32 cellular contexts compared by ENCODE assay signal in genomic region chr14:70741482-70741881, GRCh38.
"Had no signal": no experiment of that assay in that cellular context is flagged by ENCODE, and none has a peak within 500 bp of the region (broad histone marks: within the 10 kb centered on the region; RNA-seq: fewer than 3 reads in every experiment).

No MANE protein-coding gene starts in this region.

- H3K9me3 ChIP-seq: left lung, lower lobe of right lung, neutrophil, right atrium auricular region, right lobe of liver, stomach, testis, tibial artery, upper lobe of right lung, vagina had no signal

- H3K27ac ChIP-seq: left lung, lower lobe of right lung, neural progenitor cell, neutrophil, parathyroid adenoma, right atrium auricular region, right lobe of liver, stomach, testis, tibial artery, upper lobe of right lung, vagina had no signal

- H3K9me3 Mint-ChIP-seq: immature natural killer cell; mesothelial cell of epicardium; naive B cell; natural killer cell; nephron progenitor cell; neural progenitor cell; stimulated activated memory B cell treated with anti-CD40 and anti-IgM and Interleukin-4, amounts not matched to agents 10 μg/mL and 1 μg/mL and 100 μg/mL, for 72 hours had no signal

- H3K4me3 ChIP-seq: left lung, lower lobe of right lung, neural progenitor cell, right atrium auricular region, right lobe of liver, smooth muscle cell, stomach, testis, tibial artery, upper lobe of right lung, vagina had no signal

- H3K4me3 Mint-ChIP-seq: immature natural killer cell; mesothelial cell of epicardium; naive B cell; natural killer cell; nephron progenitor cell; neural progenitor cell; stimulated activated memory B cell treated with anti-CD40 and anti-IgM and Interleukin-4, amounts not matched to agents 10 μg/mL and 1 μg/mL and 100 μg/mL, for 72 hours had no signal

- H3K27me3 Mint-ChIP-seq: naive B cell; progenitor cell of endocrine pancreas; stimulated activated memory B cell treated with anti-CD40 and anti-IgM and Interleukin-4, amounts not matched to agents 10 μg/mL and 1 μg/mL and 100 μg/mL, for 72 hours had no signal

- H3K36me3 Mint-ChIP-seq: natural killer cell had no signal

- ATAC-seq: left colon; left lung; lower lobe of right lung; natural killer cell; right lobe of liver; stimulated activated memory B cell treated with anti-CD40 and anti-IgM and Interleukin-4, amounts not matched to agents 10 μg/mL and 1 μg/mL and 100 μg/mL, for 72 hours; stimulated activated naive CD8-positive, alpha-beta T cell treated with anti-CD3 and anti-CD28 coated beads, Interleukin-15, Interleukin-2, amounts not matched to agents 100 U/mL and 50 U/mL, for 24 hours; upper lobe of right lung had no signal

- H3K4me1 ChIP-seq: left lung, lower lobe of right lung, parathyroid adenoma, right atrium auricular region, right lobe of liver, stomach, testis, tibial artery, upper lobe of right lung, vagina had no signal

- H3K4me1 Mint-ChIP-seq: immature natural killer cell; mesothelial cell of epicardium; naive B cell; natural killer cell; neural progenitor cell; stimulated activated memory B cell treated with anti-CD40 and anti-IgM and Interleukin-4, amounts not matched to agents 10 μg/mL and 1 μg/mL and 100 μg/mL, for 72 hours had no signal

- H3K36me3 ChIP-seq: neural progenitor cell, neutrophil, right atrium auricular region, right lobe of liver, vagina had no signal

- H3K27ac Mint-ChIP-seq: immature natural killer cell; mesothelial cell of epicardium; natural killer cell; nephron progenitor cell; neural progenitor cell; stimulated activated memory B cell treated with anti-CD40 and anti-IgM and Interleukin-4, amounts not matched to agents 10 μg/mL and 1 μg/mL and 100 μg/mL, for 72 hours had no signal

- DNase-seq: hypothalamus; immature natural killer cell; kidney; left colon; left lung; lower lobe of right lung; mammary epithelial cell; mesendoderm; naive B cell; natural killer cell; nephron progenitor cell; occipital lobe; right lobe of liver; stimulated activated CD4-positive, alpha-beta T cell treated with anti-CD3 and anti-CD28 coated beads, Interleukin-1b, Interleukin-23, amount 100 ng/mL, for 48 hours; stimulated activated CD4-positive, alpha-beta T cell treated with anti-CD3 and anti-CD28 coated beads, Interleukin-2, amount 100 ng/mL, for 48 hours; stimulated activated CD4-positive, alpha-beta T cell treated with anti-CD3 and anti-CD28 coated beads, Interleukin-4, amount 100 ng/mL, for 4 hours; stimulated activated CD8-positive, alpha-beta memory T cell treated with anti-CD3 and anti-CD28 coated beads, Interleukin-4, amount 100 ng/mL, for 48 hours; stimulated activated naive CD8-positive, alpha-beta T cell treated with anti-CD3 and anti-CD28 coated beads, Interleukin-15, Interleukin-2, amounts not matched to agents 100 U/mL and 50 U/mL, for 24 hours; stomach; testis; tibial artery; trophoblast cell; upper lobe of right lung had no signal
